18 cellular contexts compared by ENCODE assay signal in genomic region chr15:57872281-57873010, GRCh38.
"Had no signal": no experiment of that assay in that cellular context is flagged by ENCODE, and none has a peak within 500 bp of the region (broad histone marks: within the 10 kb centered on the region; RNA-seq: fewer than 3 reads in every experiment).

No MANE protein-coding gene starts in this region.

- H3K27ac ChIP-seq: colonic mucosa, foreskin keratinocyte, hepatocyte, right atrium auricular region, sigmoid colon had no signal

- H3K4me2 ChIP-seq: hepatocyte, smooth muscle cell had no signal

- H3K27ac Mint-ChIP-seq: naive thymus-derived CD8-positive, alpha-beta T cell; type B pancreatic cell had no signal

- ATAC-seq: foreskin keratinocyte; left cardiac atrium; left ventricle myocardium superior; naive thymus-derived CD8-positive, alpha-beta T cell had no signal

- H3K79me2 ChIP-seq: hepatocyte had no signal

- H3K36me3 ChIP-seq: colonic mucosa, right atrium auricular region, sigmoid colon had no signal

- H3K4me1 ChIP-seq: colonic mucosa, right atrium auricular region, sigmoid colon had no signal

- DNase-seq: colonic mucosa; dermis blood vessel endothelial cell; foreskin keratinocyte; head of caudate nucleus; kidney; left cardiac atrium; left ventricle myocardium superior; mesendoderm; naive thymus-derived CD8-positive, alpha-beta T cell; posterior cingulate gyrus; sigmoid colon; stimulated activated CD4-positive, alpha-beta T cell treated with anti-CD3 and anti-CD28 coated beads, Interleukin-2, amount 100 ng/mL, for 48 hours; stimulated activated naive CD4-positive, alpha-beta T cell treated with Interleukin-2 at 50 U/mL for 16 hours had no signal

- H3K4me3 ChIP-seq: colonic mucosa, hepatocyte, lung, right atrium auricular region, sigmoid colon, smooth muscle cell had no signal

- H3K27me3 ChIP-seq: colonic mucosa, foreskin keratinocyte, right atrium auricular region, sigmoid colon had no signal

- H3K4me3 Mint-ChIP-seq: naive thymus-derived CD8-positive, alpha-beta T cell; type B pancreatic cell had no signal

- H2AFZ ChIP-seq: hepatocyte had no signal

- H3K36me3 Mint-ChIP-seq: type B pancreatic cell had no signal

- H3K9me3 ChIP-seq: colonic mucosa had no signal
